Comparison of ENCODE assay signal across 1 cellular context in the genomic region with DNA sequence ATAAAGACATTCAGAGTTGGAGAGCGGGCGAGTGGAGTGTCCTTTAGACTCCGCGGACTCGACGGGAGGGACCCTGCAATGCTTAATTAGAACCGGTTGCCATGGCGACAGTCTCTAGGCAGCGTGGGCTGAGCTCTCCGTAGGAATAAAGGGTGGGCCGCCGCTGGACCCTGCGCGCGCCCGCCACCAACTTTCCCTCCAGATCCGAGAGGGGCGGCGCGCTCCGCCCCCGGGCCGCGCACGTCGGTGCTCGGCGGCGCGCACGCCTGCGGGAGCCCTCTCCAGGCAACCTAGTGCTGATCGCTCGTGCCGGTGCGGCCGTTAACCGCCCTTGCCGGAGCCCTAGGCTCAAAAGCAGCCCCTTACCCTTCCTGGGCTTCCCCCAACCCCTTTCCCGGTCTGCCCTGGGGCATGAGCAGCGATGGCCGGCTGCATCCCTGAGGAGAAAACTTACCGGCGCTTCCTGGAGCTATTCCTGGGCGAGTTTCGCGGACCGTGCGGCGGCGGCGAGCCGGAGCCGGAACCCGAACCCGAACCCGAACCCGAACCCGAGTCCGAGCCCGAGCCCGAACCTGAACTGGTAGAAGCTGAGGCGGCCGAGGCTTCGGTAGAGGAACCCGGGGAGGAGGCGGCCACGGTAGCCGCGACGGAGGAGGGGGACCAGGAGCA.
A peak's percentile ranks its signal among the peaks of the same experiment; 100 is the strongest.
TF ChIP-seq lines count a peak whose summit lies in the region.

A gene (plus strand): TSS at position 278 of the 669 bp plus-strand sequence.

TF ChIP-seq in K562, 482 proteins besides CTCF, POLR2A, EP300 and RAD21 (continued from another document and continues in another):
- TF ChIP-seq, protein P1, sequence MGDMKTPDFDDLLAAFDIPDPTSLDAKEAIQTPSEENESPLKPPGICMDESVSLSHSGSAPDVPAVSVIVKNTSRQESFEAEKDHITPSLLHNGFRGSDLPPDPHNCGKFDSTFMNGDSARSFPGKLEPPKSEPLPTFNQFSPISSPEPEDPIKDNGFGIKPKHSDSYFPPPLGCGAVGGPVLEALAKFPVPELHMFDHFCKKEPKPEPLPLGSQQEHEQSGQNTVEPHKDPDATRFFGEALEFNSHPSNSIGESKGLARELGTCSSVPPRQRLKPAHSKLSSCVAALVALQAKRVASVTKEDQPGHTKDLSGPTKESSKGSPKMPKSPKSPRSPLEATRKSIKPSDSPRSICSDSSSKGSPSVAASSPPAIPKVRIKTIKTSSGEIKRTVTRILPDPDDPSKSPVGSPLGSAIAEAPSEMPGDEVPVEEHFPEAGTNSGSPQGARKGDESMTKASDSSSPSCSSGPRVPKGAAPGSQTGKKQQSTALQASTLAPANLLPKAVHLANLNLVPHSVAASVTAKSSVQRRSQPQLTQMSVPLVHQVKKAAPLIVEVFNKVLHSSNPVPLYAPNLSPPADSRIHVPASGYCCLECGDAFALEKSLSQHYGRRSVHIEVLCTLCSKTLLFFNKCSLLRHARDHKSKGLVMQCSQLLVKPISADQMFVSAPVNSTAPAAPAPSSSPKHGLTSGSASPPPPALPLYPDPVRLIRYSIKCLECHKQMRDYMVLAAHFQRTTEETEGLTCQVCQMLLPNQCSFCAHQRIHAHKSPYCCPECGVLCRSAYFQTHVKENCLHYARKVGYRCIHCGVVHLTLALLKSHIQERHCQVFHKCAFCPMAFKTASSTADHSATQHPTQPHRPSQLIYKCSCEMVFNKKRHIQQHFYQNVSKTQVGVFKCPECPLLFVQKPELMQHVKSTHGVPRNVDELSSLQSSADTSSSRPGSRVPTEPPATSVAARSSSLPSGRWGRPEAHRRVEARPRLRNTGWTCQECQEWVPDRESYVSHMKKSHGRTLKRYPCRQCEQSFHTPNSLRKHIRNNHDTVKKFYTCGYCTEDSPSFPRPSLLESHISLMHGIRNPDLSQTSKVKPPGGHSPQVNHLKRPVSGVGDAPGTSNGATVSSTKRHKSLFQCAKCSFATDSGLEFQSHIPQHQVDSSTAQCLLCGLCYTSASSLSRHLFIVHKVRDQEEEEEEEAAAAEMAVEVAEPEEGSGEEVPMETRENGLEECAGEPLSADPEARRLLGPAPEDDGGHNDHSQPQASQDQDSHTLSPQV (IDR thresholded peaks at IDR 0.05): no peak
- TF ChIP-seq ZBED1 (IDR thresholded peaks at IDR 0.05) (no peak), ZNF780A (CRISPR knock-in tag; IDR thresholded peaks at IDR 0.05) (no peak), ZNF143 (CRISPR knock-in tag; IDR thresholded peaks at IDR 0.05) (no peak; the same call in 1 of the 2 replicates), EWSR1 (IDR thresholded peaks at IDR 0.05; ENCODE audit: borderline replicate concordance, low read depth, partially characterized antibody) (no peak), STAG1 (CRISPR knock-in tag; IDR thresholded peaks at IDR 0.05; ENCODE audit: borderline replicate concordance) (no peak), E2F3 (CRISPR knock-in tag; IDR thresholded peaks at IDR 0.05) (peak; percentile 88), ADNP (tag; IDR thresholded peaks at IDR 0.05) (no peak), POLR2AphosphoS5 (IDR thresholded peaks at IDR 0.05; ENCODE audit: control insufficient read depth, insufficient read depth, low read depth, low read length) (no peak), MTA3 (IDR thresholded peaks at IDR 0.05; ENCODE audit: borderline replicate concordance) (peak; percentile 32; the same call in 1 of the 2 replicates), MIER1 (IDR thresholded peaks at IDR 0.05; ENCODE audit: low read depth) (no peak), STAT5B (CRISPR knock-in tag; IDR thresholded peaks at IDR 0.05) (no peak), EHMT2 (IDR thresholded peaks at IDR 0.05) (peak; percentile 7; the same call in 1 of the 2 replicates), SP2 (IDR thresholded peaks at IDR 0.05; ENCODE audit: extremely low read depth, low read depth, low read length, poor library complexity, severe bottlenecking) (no peak), MCM5 (IDR thresholded peaks at IDR 0.05; ENCODE audit: low read depth) (no peak), PRMT5 (CRISPR knock-in tag; IDR thresholded peaks at IDR 0.05) (no peak), ZFP36 (IDR thresholded peaks at IDR 0.05; ENCODE audit: low read depth, low read length, partially characterized antibody) (no peak), ZNF384 (IDR thresholded peaks at IDR 0.05; ENCODE audit: low read depth, low read length) (no peak), ZNF197 (CRISPR knock-in tag; IDR thresholded peaks at IDR 0.05; ENCODE audit: low read depth) (peak; percentile 92), MCM2 (IDR thresholded peaks at IDR 0.05; ENCODE audit: low read depth) (no peak), CEBPG (CRISPR knock-in tag; IDR thresholded peaks at IDR 0.05) (no peak), CEBPG (tag; conservative IDR thresholded peaks at IDR 0.05 in 1 of 2, IDR thresholded peaks at IDR 0.05 in 1 of 2) (no peak), ZNF77 (CRISPR knock-in tag; IDR thresholded peaks at IDR 0.05) (no peak), NCOA4 (IDR thresholded peaks at IDR 0.05; ENCODE audit: partially characterized antibody) (no peak), TFAM (CRISPR knock-in tag; conservative IDR thresholded peaks at IDR 0.05) (no peak), TEAD4 (IDR thresholded peaks at IDR 0.05; ENCODE audit: low read length) (peak; percentile 1; the same call in 1 of the 2 replicates), TEAD4 (CRISPR knock-in tag; IDR thresholded peaks at IDR 0.05; ENCODE audit: borderline replicate concordance) (no peak), TSC22D4 (tag; IDR thresholded peaks at IDR 0.05) (no peak), NFYB (IDR thresholded peaks at IDR 0.05; ENCODE audit: extremely low read depth, insufficient read length) (no peak), ZNF717 (CRISPR knock-in tag; IDR thresholded peaks at IDR 0.05) (no peak), NEUROD1 (IDR thresholded peaks at IDR 0.05; ENCODE audit: borderline replicate concordance, low read depth, low read length, partially characterized antibody) (peak; percentile 39), KDM2B (CRISPR knock-in tag; IDR thresholded peaks at IDR 0.05) (no peak), WHSC1 (IDR thresholded peaks at IDR 0.05; ENCODE audit: low read length) (no peak)
- TF ChIP-seq, protein P2, sequence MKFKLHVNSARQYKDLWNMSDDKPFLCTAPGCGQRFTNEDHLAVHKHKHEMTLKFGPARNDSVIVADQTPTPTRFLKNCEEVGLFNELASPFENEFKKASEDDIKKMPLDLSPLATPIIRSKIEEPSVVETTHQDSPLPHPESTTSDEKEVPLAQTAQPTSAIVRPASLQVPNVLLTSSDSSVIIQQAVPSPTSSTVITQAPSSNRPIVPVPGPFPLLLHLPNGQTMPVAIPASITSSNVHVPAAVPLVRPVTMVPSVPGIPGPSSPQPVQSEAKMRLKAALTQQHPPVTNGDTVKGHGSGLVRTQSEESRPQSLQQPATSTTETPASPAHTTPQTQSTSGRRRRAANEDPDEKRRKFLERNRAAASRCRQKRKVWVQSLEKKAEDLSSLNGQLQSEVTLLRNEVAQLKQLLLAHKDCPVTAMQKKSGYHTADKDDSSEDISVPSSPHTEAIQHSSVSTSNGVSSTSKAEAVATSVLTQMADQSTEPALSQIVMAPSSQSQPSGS (CRISPR knock-in tag; IDR thresholded peaks at IDR 0.05): no peak
- TF ChIP-seq, protein P3, sequence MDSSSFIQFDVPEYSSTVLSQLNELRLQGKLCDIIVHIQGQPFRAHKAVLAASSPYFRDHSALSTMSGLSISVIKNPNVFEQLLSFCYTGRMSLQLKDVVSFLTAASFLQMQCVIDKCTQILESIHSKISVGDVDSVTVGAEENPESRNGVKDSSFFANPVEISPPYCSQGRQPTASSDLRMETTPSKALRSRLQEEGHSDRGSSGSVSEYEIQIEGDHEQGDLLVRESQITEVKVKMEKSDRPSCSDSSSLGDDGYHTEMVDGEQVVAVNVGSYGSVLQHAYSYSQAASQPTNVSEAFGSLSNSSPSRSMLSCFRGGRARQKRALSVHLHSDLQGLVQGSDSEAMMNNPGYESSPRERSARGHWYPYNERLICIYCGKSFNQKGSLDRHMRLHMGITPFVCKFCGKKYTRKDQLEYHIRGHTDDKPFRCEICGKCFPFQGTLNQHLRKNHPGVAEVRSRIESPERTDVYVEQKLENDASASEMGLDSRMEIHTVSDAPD (CRISPR knock-in tag; IDR thresholded peaks at IDR 0.05): no peak
- TF ChIP-seq, protein P4, sequence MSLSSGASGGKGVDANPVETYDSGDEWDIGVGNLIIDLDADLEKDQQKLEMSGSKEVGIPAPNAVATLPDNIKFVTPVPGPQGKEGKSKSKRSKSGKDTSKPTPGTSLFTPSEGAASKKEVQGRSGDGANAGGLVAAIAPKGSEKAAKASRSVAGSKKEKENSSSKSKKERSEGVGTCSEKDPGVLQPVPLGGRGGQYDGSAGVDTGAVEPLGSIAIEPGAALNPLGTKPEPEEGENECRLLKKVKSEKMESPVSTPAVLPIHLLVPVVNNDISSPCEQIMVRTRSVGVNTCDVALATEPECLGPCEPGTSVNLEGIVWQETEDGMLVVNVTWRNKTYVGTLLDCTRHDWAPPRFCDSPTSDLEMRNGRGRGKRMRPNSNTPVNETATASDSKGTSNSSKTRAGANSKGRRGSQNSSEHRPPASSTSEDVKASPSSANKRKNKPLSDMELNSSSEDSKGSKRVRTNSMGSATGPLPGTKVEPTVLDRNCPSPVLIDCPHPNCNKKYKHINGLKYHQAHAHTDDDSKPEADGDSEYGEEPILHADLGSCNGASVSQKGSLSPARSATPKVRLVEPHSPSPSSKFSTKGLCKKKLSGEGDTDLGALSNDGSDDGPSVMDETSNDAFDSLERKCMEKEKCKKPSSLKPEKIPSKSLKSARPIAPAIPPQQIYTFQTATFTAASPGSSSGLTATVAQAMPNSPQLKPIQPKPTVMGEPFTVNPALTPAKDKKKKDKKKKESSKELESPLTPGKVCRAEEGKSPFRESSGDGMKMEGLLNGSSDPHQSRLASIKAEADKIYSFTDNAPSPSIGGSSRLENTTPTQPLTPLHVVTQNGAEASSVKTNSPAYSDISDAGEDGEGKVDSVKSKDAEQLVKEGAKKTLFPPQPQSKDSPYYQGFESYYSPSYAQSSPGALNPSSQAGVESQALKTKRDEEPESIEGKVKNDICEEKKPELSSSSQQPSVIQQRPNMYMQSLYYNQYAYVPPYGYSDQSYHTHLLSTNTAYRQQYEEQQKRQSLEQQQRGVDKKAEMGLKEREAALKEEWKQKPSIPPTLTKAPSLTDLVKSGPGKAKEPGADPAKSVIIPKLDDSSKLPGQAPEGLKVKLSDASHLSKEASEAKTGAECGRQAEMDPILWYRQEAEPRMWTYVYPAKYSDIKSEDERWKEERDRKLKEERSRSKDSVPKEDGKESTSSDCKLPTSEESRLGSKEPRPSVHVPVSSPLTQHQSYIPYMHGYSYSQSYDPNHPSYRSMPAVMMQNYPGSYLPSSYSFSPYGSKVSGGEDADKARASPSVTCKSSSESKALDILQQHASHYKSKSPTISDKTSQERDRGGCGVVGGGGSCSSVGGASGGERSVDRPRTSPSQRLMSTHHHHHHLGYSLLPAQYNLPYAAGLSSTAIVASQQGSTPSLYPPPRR (CRISPR knock-in tag; IDR thresholded peaks at IDR 0.05; ENCODE audit: borderline replicate concordance): no peak
- TF ChIP-seq, protein P5, sequence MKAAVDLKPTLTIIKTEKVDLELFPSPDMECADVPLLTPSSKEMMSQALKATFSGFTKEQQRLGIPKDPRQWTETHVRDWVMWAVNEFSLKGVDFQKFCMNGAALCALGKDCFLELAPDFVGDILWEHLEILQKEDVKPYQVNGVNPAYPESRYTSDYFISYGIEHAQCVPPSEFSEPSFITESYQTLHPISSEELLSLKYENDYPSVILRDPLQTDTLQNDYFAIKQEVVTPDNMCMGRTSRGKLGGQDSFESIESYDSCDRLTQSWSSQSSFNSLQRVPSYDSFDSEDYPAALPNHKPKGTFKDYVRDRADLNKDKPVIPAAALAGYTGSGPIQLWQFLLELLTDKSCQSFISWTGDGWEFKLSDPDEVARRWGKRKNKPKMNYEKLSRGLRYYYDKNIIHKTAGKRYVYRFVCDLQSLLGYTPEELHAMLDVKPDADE (conservative IDR thresholded peaks at IDR 0.05; ENCODE audit: control insufficient read depth, low read depth, low read length): no peak
- TF ChIP-seq, protein P6, sequence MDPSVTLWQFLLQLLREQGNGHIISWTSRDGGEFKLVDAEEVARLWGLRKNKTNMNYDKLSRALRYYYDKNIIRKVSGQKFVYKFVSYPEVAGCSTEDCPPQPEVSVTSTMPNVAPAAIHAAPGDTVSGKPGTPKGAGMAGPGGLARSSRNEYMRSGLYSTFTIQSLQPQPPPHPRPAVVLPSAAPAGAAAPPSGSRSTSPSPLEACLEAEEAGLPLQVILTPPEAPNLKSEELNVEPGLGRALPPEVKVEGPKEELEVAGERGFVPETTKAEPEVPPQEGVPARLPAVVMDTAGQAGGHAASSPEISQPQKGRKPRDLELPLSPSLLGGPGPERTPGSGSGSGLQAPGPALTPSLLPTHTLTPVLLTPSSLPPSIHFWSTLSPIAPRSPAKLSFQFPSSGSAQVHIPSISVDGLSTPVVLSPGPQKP (CRISPR knock-in tag; IDR thresholded peaks at IDR 0.05): no peak
- TF ChIP-seq, protein P7, sequence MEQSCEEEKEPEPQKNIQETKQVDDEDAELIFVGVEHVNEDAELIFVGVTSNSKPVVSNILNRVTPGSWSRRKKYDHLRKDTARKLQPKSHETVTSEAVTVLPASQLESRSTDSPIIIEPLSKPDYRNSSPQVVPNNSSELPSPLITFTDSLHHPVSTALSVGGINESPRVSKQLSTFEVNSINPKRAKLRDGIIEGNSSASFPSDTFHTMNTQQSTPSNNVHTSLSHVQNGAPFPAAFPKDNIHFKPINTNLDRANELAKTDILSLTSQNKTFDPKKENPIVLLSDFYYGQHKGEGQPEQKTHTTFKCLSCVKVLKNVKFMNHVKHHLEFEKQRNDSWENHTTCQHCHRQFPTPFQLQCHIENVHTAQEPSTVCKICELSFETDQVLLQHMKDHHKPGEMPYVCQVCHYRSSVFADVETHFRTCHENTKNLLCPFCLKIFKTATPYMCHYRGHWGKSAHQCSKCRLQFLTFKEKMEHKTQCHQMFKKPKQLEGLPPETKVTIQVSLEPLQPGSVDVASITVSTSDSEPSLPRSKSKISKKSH (CRISPR knock-in tag; IDR thresholded peaks at IDR 0.05): no peak
